ENCODE assay signal across 23 cellular contexts in the genomic region with DNA sequence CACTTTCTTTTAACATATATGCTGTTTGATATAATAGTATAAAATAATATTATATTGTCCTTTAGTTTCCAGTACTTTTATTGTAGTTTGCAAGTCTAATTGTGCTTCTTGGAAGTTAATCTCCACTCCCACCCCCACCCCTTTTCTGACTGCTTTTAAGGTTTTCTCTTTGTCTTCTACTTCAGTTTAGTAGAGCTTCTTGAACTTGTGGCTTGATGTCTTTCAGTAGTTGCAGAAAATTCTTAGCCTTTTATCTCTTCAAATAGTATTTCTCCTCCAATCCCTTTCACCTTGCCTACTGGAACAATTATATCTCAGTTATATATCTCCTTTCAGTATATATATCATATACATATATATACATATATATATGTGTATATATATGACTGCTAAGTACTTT.
"Had no signal": no experiment of that assay in that cellular context is flagged by ENCODE, and none has a peak within 500 bp of the region (broad histone marks: within the 10 kb centered on the region; RNA-seq: fewer than 3 reads in every experiment).

No MANE protein-coding gene starts in this region.

- H3K36me3 ChIP-seq: colonic mucosa, esophagus muscularis mucosa, esophagus squamous epithelium, gastrocnemius medialis, gastroesophageal sphincter, heart left ventricle, heart right ventricle had no signal

- H3K4me3 ChIP-seq: colonic mucosa, coronary artery, dorsolateral prefrontal cortex, esophagus muscularis mucosa, esophagus squamous epithelium, gastrocnemius medialis, gastroesophageal sphincter, heart left ventricle, heart right ventricle, hepatocyte had no signal

- H3K4me2 ChIP-seq: hepatocyte had no signal

- H3K27ac ChIP-seq: colonic mucosa, coronary artery, dorsolateral prefrontal cortex, epithelial cell of prostate, esophagus muscularis mucosa, esophagus squamous epithelium, foreskin keratinocyte, gastrocnemius medialis, gastroesophageal sphincter, heart left ventricle, heart right ventricle, hepatocyte had no signal

- H3K9me3 ChIP-seq: colonic mucosa, gastrocnemius medialis had no signal

- H3K27me3 ChIP-seq: colonic mucosa, dorsolateral prefrontal cortex, esophagus muscularis mucosa, esophagus squamous epithelium, gastroesophageal sphincter, heart left ventricle, hepatocyte had no signal

- H3K4me1 ChIP-seq: colonic mucosa, esophagus muscularis mucosa, esophagus squamous epithelium, foreskin keratinocyte, gastrocnemius medialis, gastroesophageal sphincter, heart left ventricle, heart right ventricle had no signal

- DNase-seq: colonic mucosa; cortex of kidney; dermis blood vessel endothelial cell; dorsolateral prefrontal cortex; effector CD4-positive, alpha-beta T cell; effector CD8-positive, alpha-beta T cell; effector memory CD4-positive, alpha-beta T cell; effector memory CD8-positive, alpha-beta T cell; endodermal cell; erythroblast; esophagus squamous epithelium; foreskin fibroblast; foreskin keratinocyte; foreskin melanocyte; gastrocnemius medialis; glutamatergic neuron; heart left ventricle; heart right ventricle had no signal
